8 cellular contexts compared by ENCODE assay signal in genomic region chr2:61017003-61017555, GRCh38. TPM values are rescaled to one million over a fixed set of nuclear protein-coding genes. Genes with fewer than 3 reads are reported as not detected.
DNase-seq lines count a peak whose midpoint lies in the region; ATAC-seq and TF ChIP-seq lines count a peak whose summit lies in the region.

No MANE protein-coding gene starts in this region.

- TF ChIP-seq POLR2A in Peyer's patch (IDR thresholded peaks at IDR 0.05): peak; percentile 6 to 18

- H3K27ac Mint-ChIP-seq in natural killer cell treated with Interleukin-12 subunit alpha and Interleukin-12 subunit beta and Interleukin-15 and Interleukin-18, amount 100 ng/mL, for 72 hours: peak overlapping the region; percentile 85 to 98

- DNase-seq in DMS79 treated with DMSO at 0.1 percent for 48 hours (lab: John Stamatoyannopoulos, UW): peak; percentile 95
- peak; percentile 93 for DNase-seq in KBM-7
- DNase-seq in Peyer's patch: peak; percentile 74 to 89 (median 86)
- peak; percentile 41 to 44 for DNase-seq in activated T-helper 1 cell treated with anti-CD3 and anti-CD28 coated beads, Interleukin-2, amount 50 U/mL, for 16 hours (ENCODE audit: low read depth in 1 of 2, low spot score in 1 of 2)
- DNase-seq in fibroblast of pulmonary artery (ENCODE audit: low read depth): peak; percentile 75
- peak; percentile 74 for DNase-seq in natural killer cell treated with Interleukin-12 subunit alpha and Interleukin-12 subunit beta and Interleukin-15 and Interleukin-18, amount 100 ng/mL, for 72 hours (ENCODE audit: low spot score)
- DNase-seq in stimulated activated naive CD8-positive, alpha-beta T cell treated with anti-CD3 and anti-CD28 coated beads, Interleukin-15, Interleukin-2, amounts not matched to agents 100 U/mL and 50 U/mL, for 24 hours: peak; percentile 70

- peak overlapping the region; percentile 65 to 87 (median 78) for H3K4me3 ChIP-seq in Peyer's patch
- peak overlapping the region; percentile 99 for H3K4me3 ChIP-seq in fibroblast of pulmonary artery (replicated peaks; ENCODE audit: low read depth, low read length)

- H3K4me3 Mint-ChIP-seq in natural killer cell treated with Interleukin-12 subunit alpha and Interleukin-12 subunit beta and Interleukin-15 and Interleukin-18, amount 100 ng/mL, for 72 hours: peak overlapping the region; percentile 97

- H3K9me3 ChIP-seq in Peyer's patch: no peaks in the 10 kb centered on the region

- peaks cover 21 to 26% of the 10 kb centered on the region in 2 donors for H3K4me1 Mint-ChIP-seq in natural killer cell treated with Interleukin-12 subunit alpha and Interleukin-12 subunit beta and Interleukin-15 and Interleukin-18, amount 100 ng/mL, for 72 hours (ENCODE audit: low read depth in 2 of 2)

- H3K36me3 Mint-ChIP-seq in natural killer cell treated with Interleukin-12 subunit alpha and Interleukin-12 subunit beta and Interleukin-15 and Interleukin-18, amount 100 ng/mL, for 72 hours: peaks cover 4% of the 10 kb centered on the region

- H3K9me3 Mint-ChIP-seq in natural killer cell treated with Interleukin-12 subunit alpha and Interleukin-12 subunit beta and Interleukin-15 and Interleukin-18, amount 100 ng/mL, for 72 hours: no peaks in the 10 kb centered on the region

- no peaks in the 10 kb centered on the region for H3K27me3 Mint-ChIP-seq in natural killer cell treated with Interleukin-12 subunit alpha and Interleukin-12 subunit beta and Interleukin-15 and Interleukin-18, amount 100 ng/mL, for 72 hours

- H3K27ac ChIP-seq in Peyer's patch: peak overlapping the region; percentile 88 to 94 (median 90)

- in situ Hi-C loops in KBM-7 (cut with MboI; ENCODE audit: low pct_unique_long_range_greater_than_20kb, low sequenced_read_pairs): no loop called here

- no peaks in the 10 kb centered on the region for H3K27me3 ChIP-seq in Peyer's patch

- peaks cover 0 to 15% (median 4%) of the 10 kb centered on the region in 4 donors for H3K4me1 ChIP-seq in Peyer's patch

- peaks cover 0 to 16% (median 0%) of the 10 kb centered on the region in 3 donors for H3K36me3 ChIP-seq in Peyer's patch

- peak; percentile 72 for ATAC-seq in GM21723 (IDR thresholded peaks at IDR 0.05; ENCODE audit: unreplicated experiment)
- ATAC-seq in natural killer cell treated with Interleukin-12 subunit alpha and Interleukin-12 subunit beta and Interleukin-15 and Interleukin-18, amount 100 ng/mL, for 72 hours: peak; percentile 84 to 86
- peak; percentile 79 for ATAC-seq in stimulated activated naive CD8-positive, alpha-beta T cell treated with anti-CD3 and anti-CD28 coated beads, Interleukin-15, Interleukin-2, amounts not matched to agents 100 U/mL and 50 U/mL, for 24 hours

- TF ChIP-seq CTCF in Peyer's patch (IDR thresholded peaks at IDR 0.05): no peak
- TF ChIP-seq CTCF in fibroblast of pulmonary artery (IDR thresholded peaks at IDR 0.05; ENCODE audit: low read length, missing control alignments): no peak

RNA-seq across cellular contexts. Expression of gene PEX13, which starts 0.4 kb away (rescaled TPM):
- total RNA-seq in Peyer's patch: 10 to 100 TPM; 28.1 to 49.7 (median 34.1) TPM
- 10 to 100 TPM; 15.9 to 25.8 TPM for total RNA-seq in natural killer cell treated with Interleukin-12 subunit alpha and Interleukin-12 subunit beta and Interleukin-15 and Interleukin-18, amount 100 ng/mL, for 72 hours

RNA-seq across cellular contexts. Expression of gene PUS10, which starts 1.0 kb away (rescaled TPM):
- 10 to 100 TPM; 11.6 to 33.5 (median 23.1) TPM for total RNA-seq in Peyer's patch
- total RNA-seq in natural killer cell treated with Interleukin-12 subunit alpha and Interleukin-12 subunit beta and Interleukin-15 and Interleukin-18, amount 100 ng/mL, for 72 hours: 10 to 100 TPM; 12.6 to 18.5 TPM

RNA-seq across cellular contexts. Expression of gene SANBR, which starts 48.6 kb away (rescaled TPM):
- total RNA-seq in Peyer's patch: 10 to 100 TPM; 14.7 to 19.8 (median 17.6) TPM
- total RNA-seq in natural killer cell treated with Interleukin-12 subunit alpha and Interleukin-12 subunit beta and Interleukin-15 and Interleukin-18, amount 100 ng/mL, for 72 hours: 1 to 10 TPM; 1.8 to 4.7 TPM

Comparison
In these comparisons a context has a peak if more than half of its experiments do, and no peak if none do; other contexts are left out.
1. Peak in every context shown above with its lines: DNase-seq, ATAC-seq, H3K4me3 ChIP-seq and H3K27ac ChIP-seq.
2. DNase-seq: peak in every context shown above with its lines; median percentile 95 in DMS79 treated with DMSO at 0.1 percent for 48 hours; 93 in KBM-7; 86 in Peyer's patch; 75 in fibroblast of pulmonary artery; 74 in natural killer cell treated with Interleukin-12 subunit alpha and Interleukin-12 subunit beta and Interleukin-15 and Interleukin-18, amount 100 ng/mL, for 72 hours; 70 in stimulated activated naive CD8-positive, alpha-beta T cell treated with anti-CD3 and anti-CD28 coated beads, Interleukin-15, Interleukin-2, amounts not matched to agents 100 U/mL and 50 U/mL, for 24 hours; 42 in activated T-helper 1 cell treated with anti-CD3 and anti-CD28 coated beads, Interleukin-2, amount 50 U/mL, for 16 hours.